In genomic region chr9:130997925-130998595, GRCh38 we compare ENCODE assay signal across 8 cellular contexts. TPM values are rescaled to one million over a fixed set of nuclear protein-coding genes. Genes with fewer than 3 reads are reported as not detected.
DNase-seq lines count a peak whose midpoint lies in the region; ATAC-seq and TF ChIP-seq lines count a peak whose summit lies in the region.

No MANE protein-coding gene starts in this region.

- H3K36me3 ChIP-seq in SJCRH30 (no peaks in the 10 kb centered on the region), mammary epithelial cell (ENCODE audit: insufficient read depth, low read length) (no peaks in the 10 kb centered on the region)

- no peaks in the 10 kb centered on the region for H3K9me3 ChIP-seq in SJCRH30 (replicated peaks)
- no peaks in the 10 kb centered on the region for H3K9me3 ChIP-seq in mammary epithelial cell (replicated peaks; ENCODE audit: insufficient read depth, low read length)

- 25% methylated on average over 15 of the region's 28 CpGs for WGBS in mammary epithelial cell (ENCODE audit: low coverage, missing lambda C conversion rate)

- BruUV-seq in mammary epithelial cell (replicated peaks; lab: Mats Ljungman, UMichigan) = no TSS peak

- no peak overlapping the region for H3K4me2 ChIP-seq in mammary epithelial cell (ENCODE audit: insufficient read depth, low read depth, low read length)

- intact Hi-C loops in mammary epithelial cell (cut with micrococcal nuclease) = loop anchor here (1.0 to 5.0 kb wide), 6 partner anchors 49 to 291 kb away; no protein-coding TSS in a partner anchor

- CTCF ChIA-PET in mammary epithelial cell (lab: Charles Lee; ENCODE audit: low non-redundant PET) = interaction anchor here (0.6 to 1.4 kb wide), 8 partner anchors 11 to 737 kb away, joined by 3 to 12 read pairs (median 4); partner anchors contain the start of gene LAMC3

- peaks cover 8% of the 10 kb centered on the region for H3K27me3 ChIP-seq in SJCRH30
- H3K27me3 ChIP-seq in mammary epithelial cell (ENCODE audit: insufficient read depth, low read length) = no peaks in the 10 kb centered on the region

- H3K27ac ChIP-seq in SJCRH30 (no peak overlapping the region), mammary epithelial cell (ENCODE audit: insufficient read depth, low read depth, low read length) (no peak overlapping the region)

- in situ Hi-C loops in mammary epithelial cell (cut with MboI; ENCODE audit: low sequenced_read_pairs in 2 of 2) = loop anchor here in 1 of 2 donors (5.0 kb wide), 1 partner anchor 56 kb away; no protein-coding TSS in a partner anchor

- no peak for ATAC-seq in HG02763 (IDR thresholded peaks at IDR 0.05; ENCODE audit: unreplicated experiment)
- no peak for ATAC-seq in HG03342 (IDR thresholded peaks at IDR 0.05; ENCODE audit: unreplicated experiment)

- H3K9ac ChIP-seq in mammary epithelial cell (ENCODE audit: insufficient read depth, low read length) = no peak overlapping the region

- TF ChIP-seq CTCF in mammary epithelial cell (conservative IDR thresholded peaks at IDR 0.05 in 1 of 2, IDR thresholded peaks at IDR 0.05 in 1 of 2; ENCODE audit: extremely low read depth in 1 of 2, insufficient read depth in 1 of 2, low read depth in 1 of 2, low read length in 2 of 2) = peak; percentile 78 to 86

- H3K4me3 ChIP-seq in SJCRH30 = no peak overlapping the region
- H3K4me3 ChIP-seq in mammary epithelial cell (replicated peaks in 1 of 3; ENCODE audit: insufficient read depth in 1 of 3, low read depth in 2 of 3, low read length in 3 of 3) = no peak overlapping the region

- no peaks in the 10 kb centered on the region for H3K79me2 ChIP-seq in mammary epithelial cell (ENCODE audit: insufficient read depth, low read length)

- dilution Hi-C loops in mammary epithelial cell (cut with HindIII; ENCODE audit: low sequenced_read_pairs) = no loop called here

- peaks cover 22% of the 10 kb centered on the region for H3K4me1 ChIP-seq in SJCRH30
- peaks cover 13% of the 10 kb centered on the region for H3K4me1 ChIP-seq in mammary epithelial cell (ENCODE audit: insufficient read depth, low read length)

- H4K20me1 ChIP-seq in mammary epithelial cell (ENCODE audit: insufficient read depth, low read length) = no peaks in the 10 kb centered on the region

- H2AFZ ChIP-seq in mammary epithelial cell (ENCODE audit: low read depth, low read length) = no peak overlapping the region

- DNase-seq in EH (ENCODE audit: low read depth) (peak; percentile 68), KG1 (lab: John Stamatoyannopoulos, UW) (peak; percentile 7), SJCRH30 (peak; percentile 87 to 94), mammary epithelial cell (peak; percentile 48), islet precursor cell (peak; percentile 94)
- DNase-seq in stimulated activated CD8-positive, alpha-beta memory T cell treated with anti-CD3 and anti-CD28 coated beads, Interleukin-15, amount 100 ng/mL, for 24 hours (ENCODE audit: low read depth) = peak; percentile 10

RNA-seq across cellular contexts. Expression of gene LAMC3, which starts 10.9 kb away (rescaled TPM):
- total RNA-seq in SJCRH30 (2014; rRNA removed; shearing (Covaris generic)) = not detected in 2 replicates
- total RNA-seq in mammary epithelial cell = not detected
- polyA plus RNA-seq in mammary epithelial cell = 0.01 TPM
- not detected for polyA minus RNA-seq in mammary epithelial cell

RNA-seq across cellular contexts. Expression of gene FIBCD1, which starts 59.0 kb away (rescaled TPM):
- 2.8 TPM in 1 of 2 replicates, not detected in the other for total RNA-seq in SJCRH30 (2014; rRNA removed; shearing (Covaris generic))
- total RNA-seq in mammary epithelial cell = 1 to 10 TPM in 1 of 2 donors, under 1 TPM in 1; 0.67 to 3.3 TPM
- polyA plus RNA-seq in mammary epithelial cell = 1.8 TPM
- not detected for polyA minus RNA-seq in mammary epithelial cell

Comparison
In these comparisons a context has a peak if more than half of its experiments do, and no peak if none do; other contexts are left out.
1. DNase-seq: peak in every context shown above with its lines; median percentile 94 in islet precursor cell; 90 in SJCRH30; 68 in EH; 48 in mammary epithelial cell; 10 in stimulated activated CD8-positive, alpha-beta memory T cell treated with anti-CD3 and anti-CD28 coated beads, Interleukin-15, amount 100 ng/mL, for 24 hours; 7 in KG1.